ENCODE assay signal across 13 cellular contexts in genomic region chr13:44474122-44474910, GRCh38.
DNase-seq lines count a peak whose midpoint lies in the region; ATAC-seq lines count a peak whose summit lies in the region.
"Had no signal": no experiment of that assay in that cellular context is flagged by ENCODE, and none has a peak within 500 bp of the region (broad histone marks: within the 10 kb centered on the region; RNA-seq: fewer than 3 reads in every experiment).

No MANE protein-coding gene starts in this region.

- no peaks in the 10 kb centered on the region for H3K36me3 Mint-ChIP-seq in stimulated activated effector memory CD8-positive, alpha-beta T cell treated with anti-CD3 and anti-CD28 coated beads, Interleukin-12 subunit alpha, Interleukin-12 subunit beta, amount 100 ng/mL, for 72 hours

- no peak overlapping the region for H3K4me3 Mint-ChIP-seq in stimulated activated effector memory CD8-positive, alpha-beta T cell treated with anti-CD3 and anti-CD28 coated beads, Interleukin-12 subunit alpha, Interleukin-12 subunit beta, amount 100 ng/mL, for 72 hours
- H3K4me3 Mint-ChIP-seq: activated B cell treated with CpG ODN at 0.5 μM for 24 hours had no signal

- ATAC-seq in stimulated activated effector memory CD8-positive, alpha-beta T cell treated with anti-CD3 and anti-CD28 coated beads, Interleukin-12 subunit alpha, Interleukin-12 subunit beta, amount 100 ng/mL, for 72 hours, result no peak
- no peak for ATAC-seq in HG02623 (IDR thresholded peaks at IDR 0.05; ENCODE audit: unreplicated experiment)

- no peaks in the 10 kb centered on the region for H3K9me3 Mint-ChIP-seq in stimulated activated effector memory CD8-positive, alpha-beta T cell treated with anti-CD3 and anti-CD28 coated beads, Interleukin-12 subunit alpha, Interleukin-12 subunit beta, amount 100 ng/mL, for 72 hours
- H3K9me3 Mint-ChIP-seq: activated B cell treated with CpG ODN at 0.5 μM for 24 hours had no signal

- DNase-seq in DMS53 (lab: John Stamatoyannopoulos, UW) (peak; percentile 25), DMS53 treated with DMSO at 0.1 percent for 48 hours (lab: John Stamatoyannopoulos, UW; ENCODE audit: unreplicated experiment) (no peak), RPMI7951 (ENCODE audit: low read depth) (peak; percentile 67), fibroblast of peridontal ligament (ENCODE audit: extremely low read depth) (peak; percentile 20), NCI-H510A treated with DMSO at 0.1 percent for 48 hours (lab: John Stamatoyannopoulos, UW) (no peak), DMS114 treated with DMSO at 0.1 percent for 48 hours (lab: John Stamatoyannopoulos, UW; ENCODE audit: unreplicated experiment) (no peak)
- no peak for DNase-seq in stimulated activated effector memory CD8-positive, alpha-beta T cell treated with anti-CD3 and anti-CD28 coated beads, Interleukin-12 subunit alpha, Interleukin-12 subunit beta, amount 100 ng/mL, for 72 hours (ENCODE audit: low spot score in 2 of 2)
- DNase-seq: activated B cell treated with CpG ODN at 0.5 μM for 24 hours; activated T-cell treated with anti-CD3 and anti-CD28 coated beads, Interleukin-2, amount 50 U/mL, for 48 hours; left cardiac atrium; occipital lobe; Right ventricle myocardium superior had no signal

- H3K4me1 Mint-ChIP-seq in stimulated activated effector memory CD8-positive, alpha-beta T cell treated with anti-CD3 and anti-CD28 coated beads, Interleukin-12 subunit alpha, Interleukin-12 subunit beta, amount 100 ng/mL, for 72 hours, result no peaks in the 10 kb centered on the region
- H3K4me1 Mint-ChIP-seq: activated B cell treated with CpG ODN at 0.5 μM for 24 hours had no signal

- H3K27ac Mint-ChIP-seq in stimulated activated effector memory CD8-positive, alpha-beta T cell treated with anti-CD3 and anti-CD28 coated beads, Interleukin-12 subunit alpha, Interleukin-12 subunit beta, amount 100 ng/mL, for 72 hours, result peak overlapping the region; percentile 4
- H3K27ac Mint-ChIP-seq: activated B cell treated with CpG ODN at 0.5 μM for 24 hours had no signal

Comparison
In these comparisons a context has a peak if more than half of its experiments do, and no peak if none do; other contexts are left out.
1. DNase-seq: peak in DMS53 (single experiment), RPMI7951 (single experiment) and fibroblast of peridontal ligament (single experiment); none in DMS53 treated with DMSO at 0.1 percent for 48 hours (single experiment), stimulated activated effector memory CD8-positive, alpha-beta T cell treated with anti-CD3 and anti-CD28 coated beads, Interleukin-12 subunit alpha, Interleukin-12 subunit beta, amount 100 ng/mL, for 72 hours (0 of 2), NCI-H510A treated with DMSO at 0.1 percent for 48 hours (single experiment) and DMS114 treated with DMSO at 0.1 percent for 48 hours (single experiment).